In the genomic region with DNA sequence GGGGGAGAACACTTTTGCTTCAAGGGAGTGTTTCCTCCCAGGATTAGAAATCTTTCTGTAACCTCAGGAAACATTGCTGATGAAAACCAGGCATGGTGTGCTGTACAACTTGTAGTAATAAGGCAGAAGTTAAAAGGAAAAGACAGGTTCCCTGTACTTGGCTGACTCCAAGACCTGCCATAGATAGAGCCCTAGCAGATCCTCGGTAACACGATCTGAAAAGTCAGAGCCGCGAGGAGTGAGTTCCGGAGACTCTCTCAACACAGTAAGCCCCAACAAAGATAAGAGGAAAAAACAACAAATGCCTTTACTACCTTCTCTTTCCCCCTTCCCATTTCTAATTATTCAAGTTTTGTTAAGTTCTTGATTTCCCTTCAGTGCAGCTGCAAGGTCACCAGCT, we compare ENCODE assay signal across 2 cellular contexts. TPM values are rescaled to one million over a fixed set of nuclear protein-coding genes. Genes with fewer than 3 reads are reported as not detected.
"Had no signal": no experiment of that assay in that cellular context is flagged by ENCODE, and none has a peak within 500 bp of the region (broad histone marks: within the 10 kb centered on the region; RNA-seq: fewer than 3 reads in every experiment).

No MANE protein-coding gene starts in this region.

RNA-seq across cellular contexts. Expression of gene RNU1-4, which starts 7.3 kb away (rescaled TPM):
- total RNA-seq: LHCN-M2, M059J had no signal
